Comparison of ENCODE assay signal across 9 cellular contexts in genomic region chr20:59752101-59752586, GRCh38.
A peak's percentile ranks its signal among the peaks of the same experiment; 100 is the strongest.
DNase-seq lines count a peak whose midpoint lies in the region; ATAC-seq and TF ChIP-seq lines count a peak whose summit lies in the region.
"Had no signal": no experiment of that assay in that cellular context is flagged by ENCODE, and none has a peak within 500 bp of the region (broad histone marks: within the 10 kb centered on the region; RNA-seq: fewer than 3 reads in every experiment).

No MANE protein-coding gene starts in this region.

- H3K36me3 ChIP-seq in gastroesophageal sphincter, result no peaks in the 10 kb centered on the region

- ATAC-seq in GM19455 (IDR thresholded peaks at IDR 0.05; ENCODE audit: unreplicated experiment), result peak; percentile 80
- peak; percentile 59 for ATAC-seq in HG03280 (IDR thresholded peaks at IDR 0.05; ENCODE audit: unreplicated experiment)
- no peak for ATAC-seq in gastroesophageal sphincter

- no peaks in the 10 kb centered on the region for H3K9me3 ChIP-seq in gastroesophageal sphincter

- TF ChIP-seq CTCF in gastroesophageal sphincter (IDR thresholded peaks at IDR 0.05) (no peak), foreskin fibroblast (IDR thresholded peaks at IDR 0.05; ENCODE audit: low read depth, low read length) (no peak)

- peak overlapping the region; percentile 78 for H3K27ac ChIP-seq in cingulate gyrus (ENCODE audit: low read depth, low read length)
- H3K27ac ChIP-seq in gastroesophageal sphincter, result no peak overlapping the region

- H3K4me1 ChIP-seq in gastroesophageal sphincter, result peaks cover 0 to 61% (median 10%) of the 10 kb centered on the region in 3 donors

- no peak for TF ChIP-seq EP300 in gastroesophageal sphincter (IDR thresholded peaks at IDR 0.05)

- H3K27me3 ChIP-seq in gastroesophageal sphincter, result peaks cover 39% of the 10 kb centered on the region

- no peak overlapping the region for H3K4me3 ChIP-seq in gastroesophageal sphincter
- H3K4me3 ChIP-seq in foreskin fibroblast (ENCODE audit: low read depth in 1 of 2, low read length in 2 of 2), result no peak overlapping the region
- H3K4me3 ChIP-seq: K562 had no signal

- 7 to 25% methylated on average over 2 to 13 of the region's 17 CpGs for WGBS in gastroesophageal sphincter (ENCODE audit: low coverage in 1 of 2), 2 donors

- DNase-seq in AG20443 (ENCODE audit: low spot score) (peak; percentile 43), foreskin fibroblast (no peak)
- DNase-seq in stimulated activated CD4-positive, alpha-beta T cell treated with anti-CD3 and anti-CD28 coated beads, Interleukin-4, amount 100 ng/mL, for 4 hours, result no peak
- no peak for DNase-seq in activated CD8-positive, alpha-beta memory T cell treated with anti-CD3 and anti-CD28 coated beads, Interleukin-2, amount 50 U/mL, for 48 hours

- TF ChIP-seq POLR2A in gastroesophageal sphincter (IDR thresholded peaks at IDR 0.05), result no peak
